ENCODE assay signal across 11 cellular contexts in genomic region chr9:133023117-133023890, GRCh38. TPM values are rescaled to one million over a fixed set of nuclear protein-coding genes. Genes with fewer than 3 reads are reported as not detected.
DNase-seq lines count a peak whose midpoint lies in the region; ATAC-seq and TF ChIP-seq lines count a peak whose summit lies in the region.
"Had no signal": no experiment of that assay in that cellular context is flagged by ENCODE, and none has a peak within 500 bp of the region (broad histone marks: within the 10 kb centered on the region; RNA-seq: fewer than 3 reads in every experiment).

No MANE protein-coding gene starts in this region.

- no peaks in the 10 kb centered on the region for H3K36me3 Mint-ChIP-seq in CD4-positive, alpha-beta T cell (ENCODE audit: low read depth)
- no peaks in the 10 kb centered on the region for H3K36me3 Mint-ChIP-seq in activated CD4-positive, alpha-beta T cell treated with anti-CD3 and anti-CD28 coated beads for 36 hours (ENCODE audit: low read depth)
- H3K36me3 Mint-ChIP-seq: brain had no signal

- POLR2A ChIA-PET in CD4-positive, alpha-beta T cell (lab: Charles Lee) = no interaction called here
- POLR2A ChIA-PET in activated CD4-positive, alpha-beta T cell treated with anti-CD3 and anti-CD28 coated beads for 36 hours (lab: Charles Lee) = no interaction called here

- DNase-seq in CD4-positive, alpha-beta T cell = peak in 6 of 10 experiments; percentile 12 to 47 (median 26)
- DNase-seq in KBM-7 (peak; percentile 28), lung microvascular endothelial cell (ENCODE audit: low read depth in 2 of 2) (peak; percentile 11 to 14), NCI-H2029 (lab: John Stamatoyannopoulos, UW) (no peak), substantia nigra (lab: John Stamatoyannopoulos, UW) (no peak), cortex of kidney (lab: John Stamatoyannopoulos, UW) (no peak)
- peak; percentile 87 for DNase-seq in activated CD4-positive, alpha-beta T cell treated with anti-CD3 and anti-CD28 coated beads for 36 hours

- no peaks in the 10 kb centered on the region for H3K9me3 Mint-ChIP-seq in CD4-positive, alpha-beta T cell
- H3K9me3 Mint-ChIP-seq in activated CD4-positive, alpha-beta T cell treated with anti-CD3 and anti-CD28 coated beads for 36 hours (ENCODE audit: low read depth) = no peaks in the 10 kb centered on the region

- no peaks in the 10 kb centered on the region for H3K27me3 ChIP-seq in CD4-positive, alpha-beta T cell (ENCODE audit: control insufficient read depth, insufficient read depth, low read length)

- H3K27ac ChIP-seq in CD4-positive, alpha-beta T cell (ENCODE audit: low read depth, low read length) = no peak overlapping the region
- H3K27ac ChIP-seq in substantia nigra (ENCODE audit: low read depth, low read length, poor library complexity, severe bottlenecking) = no peak overlapping the region
- H3K27ac ChIP-seq: tibial artery had no signal

- ATAC-seq in CD4-positive, alpha-beta T cell (ENCODE audit: poor library complexity) = no peak
- ATAC-seq in activated CD4-positive, alpha-beta T cell treated with anti-CD3 and anti-CD28 coated beads for 36 hours = peak; percentile 70
- ATAC-seq in GM18861 (IDR thresholded peaks at IDR 0.05; ENCODE audit: unreplicated experiment) = no peak

- in situ Hi-C loops in KBM-7 (cut with MboI; ENCODE audit: low pct_unique_long_range_greater_than_20kb, low sequenced_read_pairs) = no loop called here

- intact Hi-C loops in CD4-positive, alpha-beta T cell (cut with DNase I, micrococcal nuclease) = loop anchor here in 1 of 2 experiments (2.0 kb wide), 2 partner anchors 125 to 463 kb away; no protein-coding TSS in a partner anchor
- intact Hi-C loops in activated CD4-positive, alpha-beta T cell treated with anti-CD3 and anti-CD28 coated beads for 36 hours (cut with DNase I, micrococcal nuclease) = loop anchor here in 1 of 2 experiments (2.0 kb wide), 2 partner anchors 79 to 353 kb away; partner anchors contain the start of genes STKLD1, SURF4 and TSC1

- CTCF ChIA-PET in CD4-positive, alpha-beta T cell (lab: Charles Lee) = interaction anchor here (1.3 to 1.9 kb wide), 6 partner anchors 8 to 163 kb away, joined by 3 to 34 read pairs (median 4); partner anchors contain the start of gene GTF3C5
- CTCF ChIA-PET in activated CD4-positive, alpha-beta T cell treated with anti-CD3 and anti-CD28 coated beads for 36 hours (lab: Charles Lee) = interaction anchor here (0.6 to 2.6 kb wide), 9 partner anchors 9 to 987 kb away, joined by 3 to 57 read pairs (median 4); partner anchors contain the start of gene GTF3C5

- H3K27me3 Mint-ChIP-seq in CD4-positive, alpha-beta T cell = peaks cover 5% of the 10 kb centered on the region
- H3K27me3 Mint-ChIP-seq in activated CD4-positive, alpha-beta T cell treated with anti-CD3 and anti-CD28 coated beads for 36 hours = no peaks in the 10 kb centered on the region

- no peak overlapping the region for H3K27ac Mint-ChIP-seq in CD4-positive, alpha-beta T cell
- peak overlapping the region; percentile 74 for H3K27ac Mint-ChIP-seq in activated CD4-positive, alpha-beta T cell treated with anti-CD3 and anti-CD28 coated beads for 36 hours

- H3K4me1 Mint-ChIP-seq in CD4-positive, alpha-beta T cell (ENCODE audit: low read depth) = peaks cover 10% of the 10 kb centered on the region
- peaks cover 18% of the 10 kb centered on the region for H3K4me1 Mint-ChIP-seq in activated CD4-positive, alpha-beta T cell treated with anti-CD3 and anti-CD28 coated beads for 36 hours

- no peak for TF ChIP-seq CTCF in CD4-positive, alpha-beta T cell (IDR thresholded peaks at IDR 0.05)

- no peaks in the 10 kb centered on the region for H3K9me3 ChIP-seq in CD4-positive, alpha-beta T cell (ENCODE audit: control insufficient read depth, low read length)
- H3K9me3 ChIP-seq: tibial artery had no signal

- H3K4me3 Mint-ChIP-seq in CD4-positive, alpha-beta T cell = no peak overlapping the region
- H3K4me3 Mint-ChIP-seq in activated CD4-positive, alpha-beta T cell treated with anti-CD3 and anti-CD28 coated beads for 36 hours = peak overlapping the region; percentile 49

RNA-seq across cellular contexts. Expression of gene GTF3C5, which starts 7.5 kb away (rescaled TPM):
- total RNA-seq in CD4-positive, alpha-beta T cell = 10 to 100 TPM; 49.0 to 52.4 TPM
- 10 to 100 TPM; 81.3 to 84.5 TPM for total RNA-seq in activated CD4-positive, alpha-beta T cell treated with anti-CD3 and anti-CD28 coated beads for 36 hours
- total RNA-seq in lung microvascular endothelial cell = 35.5 and 36.3 TPM in 2 replicates

RNA-seq across cellular contexts. Expression of gene CEL, which starts 38.5 kb away (rescaled TPM):
- total RNA-seq in CD4-positive, alpha-beta T cell = under 1 TPM; 0.16 to 0.39 TPM
- 1 to 10 TPM in 1 of 2 experiments, under 1 TPM in 1; 0.98 to 1.2 TPM for total RNA-seq in activated CD4-positive, alpha-beta T cell treated with anti-CD3 and anti-CD28 coated beads for 36 hours
- total RNA-seq in lung microvascular endothelial cell = under 0.01 TPM in 2 replicates

RNA-seq across cellular contexts. Expression of gene GFI1B, which starts 44.8 kb away (rescaled TPM):
- under 1 TPM in 1 of 2 experiments, not detected in 1; 0.58 TPM for total RNA-seq in CD4-positive, alpha-beta T cell
- under 1 TPM in 1 of 2 experiments, not detected in 1; 0.19 TPM for total RNA-seq in activated CD4-positive, alpha-beta T cell treated with anti-CD3 and anti-CD28 coated beads for 36 hours
- not detected in 2 replicates for total RNA-seq in lung microvascular endothelial cell
- total RNA-seq: renal cortical epithelial cell had no signal

Comparison
In these comparisons a context has a peak if more than half of its experiments do, and no peak if none do; other contexts are left out.
1. DNase-seq: peak in CD4-positive, alpha-beta T cell (6 of 10), KBM-7 (single experiment), activated CD4-positive, alpha-beta T cell treated with anti-CD3 and anti-CD28 coated beads for 36 hours (single experiment) and lung microvascular endothelial cell (2 of 2); none in NCI-H2029 (single experiment), substantia nigra (0 of 49) and cortex of kidney (single experiment).